Comparison of ENCODE assay signal across 19 cellular contexts in genomic region chr6:95685817-95686216, GRCh38.
"Had no signal": no experiment of that assay in that cellular context is flagged by ENCODE, and none has a peak within 500 bp of the region (broad histone marks: within the 10 kb centered on the region; RNA-seq: fewer than 3 reads in every experiment).

No MANE protein-coding gene starts in this region.

- DNase-seq: activated CD4-positive, alpha-beta T cell treated with anti-CD3 and anti-CD28 coated beads for 1 hour; activated CD4-positive, alpha-beta T cell treated with anti-CD3 and anti-CD28 coated beads, Interleukin-2, amount 50 U/mL, for 4 hours; activated naive CD4-positive, alpha-beta T cell treated with Interleukin-2 at 50 U/mL for 16 hours; activated T-cell treated with anti-CD3 and anti-CD28 coated beads for 4 hours; anterior cingulate cortex; cerebellar nuclear complex; effector CD8-positive, alpha-beta T cell; foreskin fibroblast; hypothalamus; mammary epithelial cell; naive B cell; stimulated activated CD4-positive, alpha-beta T cell treated with anti-CD3 and anti-CD28 coated beads, Interleukin-2, amount 100 ng/mL, for 48 hours; stimulated activated naive CD4-positive, alpha-beta T cell treated with Interleukin-2 at 50 U/mL for 16 hours; substantia nigra; T-helper 9 cell; trophoblast cell had no signal

- H3K4me3 Mint-ChIP-seq: naive B cell had no signal

- H3K4me1 Mint-ChIP-seq: naive B cell had no signal

- H3K27me3 Mint-ChIP-seq: naive B cell had no signal

- ATAC-seq: left lobe of liver had no signal

- H3K36me3 Mint-ChIP-seq: naive B cell had no signal

- FAIRE-seq: endothelial cell of umbilical vein, islet of Langerhans had no signal

- H3K27ac Mint-ChIP-seq: naive B cell had no signal
